Comparison of ENCODE assay signal across 1 cellular context in genomic region chr1:32782086-32782485, GRCh38.
TF ChIP-seq lines count a peak whose summit lies in the region.

No MANE protein-coding gene starts in this region.

TF ChIP-seq in HepG2, 621 proteins besides CTCF, POLR2A, EP300 and RAD21:
- TF ChIP-seq SMAD3 (CRISPR knock-in tag; IDR thresholded peaks at IDR 0.05) (no peak), ATF1 (CRISPR knock-in tag; IDR thresholded peaks at IDR 0.05) (no peak), SALL1 (CRISPR knock-in tag; IDR thresholded peaks at IDR 0.05) (no peak), WIZ (CRISPR knock-in tag; IDR thresholded peaks at IDR 0.05) (no peak), ZNF547 (CRISPR knock-in tag; IDR thresholded peaks at IDR 0.05) (no peak), FOSL1 (CRISPR knock-in tag; IDR thresholded peaks at IDR 0.05; ENCODE audit: borderline replicate concordance) (no peak), HHEX (CRISPR knock-in tag; IDR thresholded peaks at IDR 0.05) (no peak), TOE1 (CRISPR knock-in tag; IDR thresholded peaks at IDR 0.05) (no peak), TOPORS (CRISPR knock-in tag; IDR thresholded peaks at IDR 0.05) (no peak)
- TF ChIP-seq, protein P1, sequence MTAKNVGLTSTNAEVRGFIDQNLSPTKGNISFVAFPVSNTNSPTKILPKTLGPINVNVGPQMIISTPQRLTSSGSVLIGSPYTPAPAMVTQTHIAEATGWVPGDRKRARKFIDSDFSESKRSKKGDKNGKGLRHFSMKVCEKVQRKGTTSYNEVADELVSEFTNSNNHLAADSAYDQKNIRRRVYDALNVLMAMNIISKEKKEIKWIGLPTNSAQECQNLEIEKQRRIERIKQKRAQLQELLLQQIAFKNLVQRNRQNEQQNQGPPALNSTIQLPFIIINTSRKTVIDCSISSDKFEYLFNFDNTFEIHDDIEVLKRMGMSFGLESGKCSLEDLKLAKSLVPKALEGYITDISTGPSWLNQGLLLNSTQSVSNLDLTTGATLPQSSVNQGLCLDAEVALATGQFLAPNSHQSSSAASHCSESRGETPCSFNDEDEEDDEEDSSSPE (CRISPR knock-in tag; IDR thresholded peaks at IDR 0.05): no peak
